ENCODE assay signal across 10 cellular contexts in the genomic region with DNA sequence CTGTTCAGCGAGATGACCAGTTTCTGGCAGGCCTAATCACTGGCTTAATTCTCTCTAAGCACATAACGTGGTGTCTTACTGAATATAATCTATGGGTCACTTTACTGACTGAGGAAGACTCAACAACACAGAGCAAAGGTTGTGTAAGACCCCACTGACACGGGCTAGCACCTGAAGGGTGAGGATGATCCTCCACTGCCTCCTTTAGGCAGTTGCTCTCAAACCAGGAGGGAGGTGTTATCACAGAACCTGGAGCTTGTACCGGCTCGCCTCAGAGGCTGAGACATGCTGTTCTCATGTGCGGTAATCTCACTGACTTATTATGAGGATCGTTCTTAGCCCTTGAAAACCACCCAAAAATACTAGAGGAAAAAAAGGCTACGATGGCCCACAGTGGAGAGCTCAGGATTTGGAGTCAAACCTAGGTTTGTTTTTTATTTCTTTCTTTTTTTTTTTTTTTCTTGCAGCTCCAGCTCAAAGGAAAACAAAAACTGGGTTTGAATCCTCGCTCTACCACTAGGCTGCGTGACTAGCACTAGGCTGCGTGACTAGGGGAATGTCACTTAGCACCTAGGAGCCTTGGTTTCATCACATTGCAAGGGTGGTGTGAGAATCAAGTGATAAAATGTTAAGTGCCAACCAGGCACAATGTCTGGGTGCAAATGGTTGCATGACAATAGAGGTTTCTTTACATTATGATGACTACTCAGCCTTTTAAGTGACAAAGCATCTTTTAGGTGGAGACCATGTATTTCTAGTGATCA.
DNase-seq lines count a peak whose midpoint lies in the region; ATAC-seq and TF ChIP-seq lines count a peak whose summit lies in the region.
"Had no signal": no experiment of that assay in that cellular context is flagged by ENCODE, and none has a peak within 500 bp of the region (broad histone marks: within the 10 kb centered on the region; RNA-seq: fewer than 3 reads in every experiment).

No MANE protein-coding gene starts in this region.

- H3K4me1 Mint-ChIP-seq in central memory CD8-positive, alpha-beta T cell, result peaks cover 67% of the 10 kb centered on the region

- no peaks in the 10 kb centered on the region for H3K9me3 Mint-ChIP-seq in central memory CD8-positive, alpha-beta T cell

- peaks cover 18% of the 10 kb centered on the region for H3K36me3 Mint-ChIP-seq in central memory CD8-positive, alpha-beta T cell (ENCODE audit: insufficient read depth)

- H3K9me3 ChIP-seq in Loucy (ENCODE audit: insufficient read depth, low read depth, low read length) (no peaks in the 10 kb centered on the region), neutrophil (no peaks in the 10 kb centered on the region)

- peaks cover 9% of the 10 kb centered on the region for H3F3A ChIP-seq in Loucy (ENCODE audit: low read depth)

- H2AFZ ChIP-seq in Loucy (ENCODE audit: low read length), result no peak overlapping the region

- no peaks in the 10 kb centered on the region for H3K27me3 Mint-ChIP-seq in central memory CD8-positive, alpha-beta T cell

- H3K4me3 ChIP-seq in Loucy (ENCODE audit: low read length, poor library complexity, severe bottlenecking) (peak overlapping the region; percentile 19), neutrophil (ENCODE audit: low read depth in 1 of 2, low read length in 1 of 2) (peak overlapping the region in 1 of 2 experiments; percentile 47)

- H3K79me2 ChIP-seq in Loucy (ENCODE audit: insufficient read depth, low read length), result peaks cover 5% of the 10 kb centered on the region; the same call in 1 of the 2 replicates

- DNase-seq in central memory CD8-positive, alpha-beta T cell (ENCODE audit: low spot score in 2 of 2), result peak in 1 of 2 donors; percentile 64
- DNase-seq in 8988T (no peak), NCI-H1105 (lab: John Stamatoyannopoulos, UW) (no peak)
- no peak for DNase-seq in activated CD8-positive, alpha-beta memory T cell treated with anti-CD3 and anti-CD28 coated beads for 24 hours
- DNase-seq: NCI-H1105 treated with DMSO at 0.1 percent for 48 hours, T1000 had no signal

- peak overlapping the region; percentile 96 for H3K27ac Mint-ChIP-seq in central memory CD8-positive, alpha-beta T cell (ENCODE audit: low read depth)

- H4K20me1 ChIP-seq in Loucy (ENCODE audit: insufficient read depth, low read length, poor library complexity, severe bottlenecking), result no peaks in the 10 kb centered on the region

- H3K4me3 Mint-ChIP-seq in central memory CD8-positive, alpha-beta T cell, result peak overlapping the region; percentile 71

- H3K4me2 ChIP-seq in Loucy (ENCODE audit: low read depth, low read length, poor library complexity, severe bottlenecking), result peak overlapping the region; percentile 61

- H3K9me2 ChIP-seq in Loucy (replicated peaks; ENCODE audit: low read depth, low read length), result no peaks in the 10 kb centered on the region

- H3K27ac ChIP-seq in neutrophil, result peak overlapping the region; percentile 94

- peak overlapping the region; percentile 56 for H3K9ac ChIP-seq in Loucy (ENCODE audit: low read depth, low read length, poor library complexity, severe bottlenecking)

- H3K4me1 ChIP-seq in Loucy (ENCODE audit: insufficient read depth, low read length, poor library complexity, severe bottlenecking) (peaks cover 84% of the 10 kb centered on the region), neutrophil (ENCODE audit: control insufficient read depth in 1 of 2, insufficient read depth in 1 of 2, low read depth in 1 of 2, low read length in 1 of 2) (peaks cover 48 to 49% of the 10 kb centered on the region in 2 experiments)

- ATAC-seq in central memory CD8-positive, alpha-beta T cell (replicated peaks; ENCODE audit: extremely low read depth, poor library complexity, severe bottlenecking), result peak; percentile 83
- ATAC-seq in GM19463 (IDR thresholded peaks at IDR 0.05; ENCODE audit: unreplicated experiment), result no peak

- H3K36me3 ChIP-seq in Loucy (ENCODE audit: insufficient read depth, low read length), result no peaks in the 10 kb centered on the region
- H3K36me3 ChIP-seq in neutrophil, result peaks cover 18% of the 10 kb centered on the region

- H3K27me3 ChIP-seq in Loucy (ENCODE audit: insufficient read depth, low read length, poor library complexity, severe bottlenecking), result no peaks in the 10 kb centered on the region
- no peaks in the 10 kb centered on the region for H3K27me3 ChIP-seq in neutrophil

- peak; percentile 9 for TF ChIP-seq CTCF in GM12873 (IDR thresholded peaks at IDR 0.05; ENCODE audit: insufficient read depth, low read depth, low read length, missing control alignments)
- peak; percentile 48 for TF ChIP-seq CTCF in Loucy (conservative IDR thresholded peaks at IDR 0.05; ENCODE audit: low read length)
- no peak for TF ChIP-seq CTCF in neutrophil (IDR thresholded peaks at IDR 0.05)
